22 cellular contexts compared by ENCODE assay signal in genomic region chr7:44331682-44332081, GRCh38. TPM values are rescaled to one million over a fixed set of nuclear protein-coding genes. Genes with fewer than 3 reads are reported as not detected.
"Had no signal": no experiment of that assay in that cellular context is flagged by ENCODE, and none has a peak within 500 bp of the region (broad histone marks: within the 10 kb centered on the region; RNA-seq: fewer than 3 reads in every experiment).

No MANE protein-coding gene starts in this region.

- ATAC-seq: left colon; lower lobe of right lung; sciatic nerve; stimulated activated naive B cell treated with anti-CD40 and anti-IgM and Interleukin-4, amounts not matched to agents 10 μg/mL and 1 μg/mL and 100 μg/mL, for 72 hours had no signal

- H3K36me3 Mint-ChIP-seq: mesothelial cell of epicardium had no signal

- H3K27ac ChIP-seq: colonic mucosa, lower lobe of right lung, psoas muscle, stomach, thoracic aorta, transverse colon had no signal

- H3K4me3 Mint-ChIP-seq: endodermal cell; memory B cell; mesothelial cell of epicardium; naive B cell; nephron progenitor cell; stimulated activated naive B cell treated with anti-CD40 and anti-IgM and Interleukin-4, amounts not matched to agents 10 μg/mL and 1 μg/mL and 100 μg/mL, for 72 hours had no signal

- H3K4me1 ChIP-seq: colonic mucosa, lower lobe of right lung, stomach, transverse colon had no signal

- H3K4me1 Mint-ChIP-seq: endodermal cell had no signal

- H3K36me3 ChIP-seq: colonic mucosa, lower lobe of right lung, stomach, thoracic aorta, transverse colon had no signal

- H3K4me3 ChIP-seq: colonic mucosa, lower lobe of right lung, psoas muscle, stomach, thoracic aorta, transverse colon had no signal

- H3K9me3 Mint-ChIP-seq: endodermal cell, mesothelial cell of epicardium had no signal

- H3K9me3 ChIP-seq: colonic mucosa, lower lobe of right lung, psoas muscle, thoracic aorta, transverse colon had no signal

- DNase-seq: cerebellar nuclear complex; colonic mucosa; effector CD4-positive, alpha-beta T cell; endodermal cell; kidney; left colon; lower lobe of right lung; naive B cell; nephron progenitor cell; psoas muscle; retina; stimulated activated CD4-positive, alpha-beta T cell treated with anti-CD3 and anti-CD28 coated beads, Interleukin-2, amount 100 ng/mL, for 24 hours; stimulated activated CD4-positive, alpha-beta T cell treated with anti-CD3 and anti-CD28 coated beads, Interleukin-4, amount 100 ng/mL, for 4 hours; stimulated activated naive B cell treated with anti-CD40 and anti-IgM and Interleukin-4, amounts not matched to agents 10 μg/mL and 1 μg/mL and 100 μg/mL, for 72 hours; stomach; substantia nigra; transverse colon had no signal

- H3K27me3 ChIP-seq: colonic mucosa had no signal

- H3K27ac Mint-ChIP-seq: endodermal cell; memory B cell; mesothelial cell of epicardium; nephron progenitor cell; stimulated activated naive B cell treated with anti-CD40 and anti-IgM and Interleukin-4, amounts not matched to agents 10 μg/mL and 1 μg/mL and 100 μg/mL, for 72 hours had no signal

RNA-seq across cellular contexts. Expression of gene CAMK2B, which starts 6.3 kb away (rescaled TPM):
- total RNA-seq: ureter had no signal
